Comparison of ENCODE assay signal across 8 cellular contexts in the genomic region with DNA sequence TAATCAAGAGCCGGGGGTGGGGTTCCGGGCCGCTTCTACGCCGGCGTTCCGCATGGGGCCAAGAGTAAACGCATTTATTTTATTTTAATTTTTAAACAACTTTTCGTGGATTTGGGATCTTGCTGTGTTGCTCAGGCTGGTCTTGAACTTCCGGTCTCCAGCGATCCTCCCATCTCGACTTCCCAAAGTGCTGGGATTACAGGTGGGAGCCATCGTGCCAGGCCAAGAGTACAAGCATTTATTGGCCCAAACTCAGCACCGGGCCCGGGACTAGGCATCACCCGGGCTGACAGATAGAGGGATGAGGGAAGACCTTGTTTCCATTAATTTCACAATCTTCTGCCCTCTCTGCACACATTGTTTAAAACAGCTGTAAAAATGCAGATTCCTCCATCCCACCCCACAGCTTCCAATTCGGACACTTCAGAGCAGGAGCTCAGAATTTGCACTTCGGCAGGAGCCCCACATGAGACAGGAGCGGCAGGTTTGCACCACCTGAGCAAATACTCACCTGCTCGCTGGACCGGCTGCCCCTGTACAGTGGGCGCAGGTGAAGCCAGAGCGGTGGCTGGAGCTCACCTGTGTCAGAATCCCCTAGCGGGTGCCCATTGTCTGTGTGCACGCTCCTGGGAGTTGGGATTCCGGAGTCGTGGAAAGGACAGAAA. TPM values are rescaled to one million over a fixed set of nuclear protein-coding genes. Genes with fewer than 3 reads are reported as not detected.
DNase-seq lines count a peak whose midpoint lies in the region; ATAC-seq and TF ChIP-seq lines count a peak whose summit lies in the region.

No MANE protein-coding gene starts in this region.

- DNase-seq in NCI-H526 (lab: John Stamatoyannopoulos, UW) (peak; percentile 44 to 73), endothelial cell (ENCODE audit: low spot score) (no peak), amniotic stem cell (lab: John Stamatoyannopoulos, UW) (no peak), NCI-H1930 (lab: John Stamatoyannopoulos, UW) (no peak)
- no peak for DNase-seq in activated CD4-positive, CD25-positive, alpha-beta regulatory T cell (lab: John Stamatoyannopoulos, UW)

- H3K36me3 Mint-ChIP-seq in endothelial cell (ENCODE audit: low read depth, unreplicated experiment), result no peaks in the 10 kb centered on the region

- H3K27ac ChIP-seq in rectal smooth muscle tissue (ENCODE audit: low read depth, low read length), result no peak overlapping the region

- H3K27ac Mint-ChIP-seq in endothelial cell (ENCODE audit: unreplicated experiment), result no peak overlapping the region

- H3K36me3 ChIP-seq in rectal smooth muscle tissue (ENCODE audit: control insufficient read depth, insufficient read depth, low read length), result no peaks in the 10 kb centered on the region

- peaks cover 5% of the 10 kb centered on the region for H3K27me3 ChIP-seq in rectal smooth muscle tissue (ENCODE audit: control insufficient read depth, insufficient read depth, low read length)

- peaks cover 3% of the 10 kb centered on the region for H3K27me3 Mint-ChIP-seq in endothelial cell (ENCODE audit: unreplicated experiment)

- H3K4me1 ChIP-seq in rectal smooth muscle tissue (ENCODE audit: control insufficient read depth, insufficient read depth, low read length), result no peaks in the 10 kb centered on the region

- H3K9ac ChIP-seq in rectal smooth muscle tissue (ENCODE audit: low read length), result no peak overlapping the region

- H3K4me1 Mint-ChIP-seq in endothelial cell (ENCODE audit: unreplicated experiment), result no peaks in the 10 kb centered on the region

- no peaks in the 10 kb centered on the region for H3K9me3 Mint-ChIP-seq in endothelial cell (ENCODE audit: unreplicated experiment)

- no peak for TF ChIP-seq CTCF in endothelial cell (IDR thresholded peaks at IDR 0.05; ENCODE audit: unreplicated experiment)

- peak overlapping the region; percentile 51 for H3K4me3 Mint-ChIP-seq in endothelial cell (ENCODE audit: unreplicated experiment)

- no peak for ATAC-seq in HG02623 (IDR thresholded peaks at IDR 0.05; ENCODE audit: unreplicated experiment)

- peak overlapping the region; percentile 56; the same call in 1 of the 2 replicates for H3K4me3 ChIP-seq in GM08714 (ENCODE audit: low read length)
- H3K4me3 ChIP-seq in rectal smooth muscle tissue (ENCODE audit: low read length), result peak overlapping the region; percentile 24

RNA-seq across cellular contexts. Expression of gene GINS2, which starts 0.7 kb away (rescaled TPM):
- total RNA-seq in endothelial cell (ENCODE audit: unreplicated experiment), result 9.1 TPM

Comparison
In these comparisons a context has a peak if more than half of its experiments do, and no peak if none do; other contexts are left out.
1. DNase-seq: peak in NCI-H526 (2 of 2); none in endothelial cell (single experiment), activated CD4-positive, CD25-positive, alpha-beta regulatory T cell (0 of 4), amniotic stem cell (single experiment) and NCI-H1930 (0 of 2).